Comparison of ENCODE assay signal across 7 cellular contexts in the genomic region with DNA sequence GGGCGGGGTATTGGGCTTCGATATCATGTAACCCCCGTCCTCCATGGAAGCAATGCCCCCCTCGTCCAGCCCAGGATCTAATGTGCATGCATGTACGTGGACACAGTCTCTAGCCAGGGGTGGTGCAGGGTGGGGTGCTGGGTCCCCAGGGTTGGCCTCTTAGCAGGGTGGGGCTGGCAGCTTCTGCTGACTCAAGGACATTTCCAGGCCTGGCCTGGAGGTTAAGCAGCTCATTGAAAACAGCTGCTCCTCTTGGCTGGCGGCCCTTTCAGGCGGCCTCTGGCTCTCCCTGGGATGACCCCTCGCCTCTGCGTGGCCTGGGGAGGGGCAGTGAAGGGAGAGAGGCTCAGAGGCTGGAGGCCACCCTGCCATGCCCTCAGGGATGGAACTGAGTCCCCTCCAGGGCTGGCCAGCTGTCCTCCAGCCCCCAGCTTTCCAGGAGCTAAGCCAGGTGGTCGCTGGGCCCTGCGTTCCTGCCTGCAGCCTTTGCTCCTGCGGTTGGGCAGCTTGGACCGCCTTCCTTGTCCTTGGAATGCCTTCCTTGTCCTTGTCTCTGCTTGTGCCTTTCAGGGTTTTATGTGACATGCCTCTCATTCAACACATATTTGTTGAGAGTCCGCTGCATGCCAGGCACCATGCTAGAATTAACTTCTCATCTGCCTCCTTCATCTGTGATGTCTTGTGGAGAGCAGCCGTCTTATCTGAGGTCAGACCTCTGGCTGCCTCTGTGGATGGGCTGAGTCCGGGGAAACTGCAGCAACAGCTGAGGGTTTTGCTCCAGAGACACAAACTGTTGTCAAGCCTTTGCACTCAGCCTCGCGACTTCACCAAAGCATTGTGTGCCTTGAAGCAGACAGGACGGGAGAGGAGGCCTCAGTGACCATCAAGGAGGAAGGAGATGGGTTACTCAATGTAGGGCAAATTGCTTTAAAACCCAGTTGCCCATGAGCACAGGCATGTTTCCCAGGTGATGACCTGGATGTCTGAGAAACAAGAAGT. TPM values are rescaled to one million over a fixed set of nuclear protein-coding genes. Genes with fewer than 3 reads are reported as not detected.
A peak's percentile ranks its signal among the peaks of the same experiment; 100 is the strongest.
DNase-seq lines count a peak whose midpoint lies in the region; ATAC-seq, FAIRE-seq and TF ChIP-seq lines count a peak whose summit lies in the region.

No MANE protein-coding gene starts in this region.

- H3K9me3 ChIP-seq in skeletal muscle tissue (ENCODE audit: control insufficient read depth in 3 of 3, low read length in 3 of 3): no peaks in the 10 kb centered on the region

- peak overlapping the region in 1 of 3 donors; percentile 33 for H3K9ac ChIP-seq in skeletal muscle tissue (ENCODE audit: low read depth in 1 of 3, low read length in 3 of 3)

- FAIRE-seq in GM19239 (lab: Jason Lieb, UNC): no peak

- H3K36me3 Mint-ChIP-seq in GM23338 (ENCODE audit: low read depth): peaks cover 4% of the 10 kb centered on the region; the same call in 2 of the 3 replicates

- H3K27me3 ChIP-seq in GM23338 (ENCODE audit: insufficient read depth) (peaks cover 8% of the 10 kb centered on the region; the same call in 1 of the 2 replicates), skeletal muscle tissue (ENCODE audit: control insufficient read depth in 3 of 3, insufficient read depth in 3 of 3, low read length in 3 of 3) (peaks cover 2 to 12% (median 5%) of the 10 kb centered on the region in 3 donors)

- H3K4me2 ChIP-seq in GM23338: peak overlapping the region; percentile 99; the same call in 1 of the 2 replicates

- H3K9me2 ChIP-seq in GM23338 (ENCODE audit: insufficient read depth): no peaks in the 10 kb centered on the region

- peaks cover 23% of the 10 kb centered on the region for H3K27me3 Mint-ChIP-seq in GM23338 (ENCODE audit: insufficient read depth, low read depth, poor library complexity)

- no peaks in the 10 kb centered on the region; the same call in 1 of the 2 replicates for H4K20me1 ChIP-seq in GM23338 (replicated peaks; ENCODE audit: insufficient read depth)

- peak; percentile 4; the same call in 1 of the 3 replicates for ATAC-seq in GM23338
- peak; percentile 65 for ATAC-seq in SK-N-SH treated with all-trans-retinoic acid at 6 μM for 48 hours
- peak; percentile 88 for ATAC-seq in Right ventricle myocardium superior (ENCODE audit: poor library complexity)
- ATAC-seq in GM19395 (IDR thresholded peaks at IDR 0.05; ENCODE audit: unreplicated experiment): no peak

- DNase-seq in GM23338 (ENCODE audit: low spot score): no peak
- peak; percentile 92 for DNase-seq in Right ventricle myocardium superior
- DNase-seq in NCI-H510A treated with DMSO at 0.1 percent for 48 hours (lab: John Stamatoyannopoulos, UW): no peak
- DNase-seq in GM19239 (ENCODE audit: insufficient read length, low spot score): no peak

- H3K4me3 Mint-ChIP-seq in GM23338: peak overlapping the region; percentile 83

- 0 out of 2 replicates have a peak, but pooled peaks cover 8% of the 10 kb centered on the region for H3F3A ChIP-seq in GM23338 (replicated peaks; ENCODE audit: low read depth)

- peak overlapping the region; percentile 63; the same call in 1 of the 2 replicates for H3K27ac ChIP-seq in GM23338 (ENCODE audit: low read depth)
- peak overlapping the region; percentile 28 for H3K27ac ChIP-seq in skeletal muscle tissue (ENCODE audit: low read depth, low read length)

- no peaks in the 10 kb centered on the region for H3K79me2 ChIP-seq in GM23338 (replicated peaks; ENCODE audit: insufficient read depth)

- H3K4me1 ChIP-seq in GM23338 (ENCODE audit: insufficient read depth) (peaks cover 13% of the 10 kb centered on the region), skeletal muscle tissue (ENCODE audit: control insufficient read depth in 3 of 3, insufficient read depth in 3 of 3, low read length in 3 of 3) (peaks cover 26 to 29% (median 27%) of the 10 kb centered on the region in 3 donors)

- no peak overlapping the region for H3K27ac Mint-ChIP-seq in GM23338

- peaks cover 2% of the 10 kb centered on the region; the same call in 2 of the 3 replicates for H3K9me3 Mint-ChIP-seq in GM23338

- H2AFZ ChIP-seq in GM23338: no peak overlapping the region

- H3K4me1 Mint-ChIP-seq in GM23338: peaks cover 23% of the 10 kb centered on the region

- H3K4me3 ChIP-seq in GM23338: peak overlapping the region; percentile 91
- peak overlapping the region in 2 of 3 donors; percentile 51 to 58 for H3K4me3 ChIP-seq in skeletal muscle tissue (ENCODE audit: low read length in 3 of 3)

- TF ChIP-seq CTCF in GM23338 (conservative IDR thresholded peaks at IDR 0.05; ENCODE audit: low read depth in 2 of 2): no peak

- intact Hi-C loops in Right ventricle myocardium superior (cut with DNase I): no loop called here

- no peaks in the 10 kb centered on the region for H3K36me3 ChIP-seq in GM23338 (ENCODE audit: insufficient read depth)
- H3K36me3 ChIP-seq in skeletal muscle tissue (ENCODE audit: control insufficient read depth in 3 of 3, insufficient read depth in 3 of 3, low read length in 3 of 3): no peaks in the 10 kb centered on the region

TF ChIP-seq in GM23338, 12 proteins besides CTCF, POLR2A, EP300 and RAD21 (continues in another document):
- TF ChIP-seq ZNF331 (CRISPR knock-in tag; IDR thresholded peaks at IDR 0.05; ENCODE audit: low read depth) (no peak), EZH2phosphoT487 (IDR thresholded peaks at IDR 0.05; ENCODE audit: unreplicated experiment) (no peak), REST (IDR thresholded peaks at IDR 0.05; ENCODE audit: unreplicated experiment) (no peak), ZNF114 (CRISPR knock-in tag; IDR thresholded peaks at IDR 0.05) (no peak), CREB1 (CRISPR knock-in tag; IDR thresholded peaks at IDR 0.05; ENCODE audit: low read depth) (no peak)

TF ChIP-seq in SK-N-SH treated with all-trans-retinoic acid at 6 μM for 48 hours, 23 proteins besides CTCF, POLR2A, EP300 and RAD21:
- 0 out of 2 replicates have a peak, but pooled peaks have one; percentile 2 for TF ChIP-seq ZNF565 (CRISPR knock-in tag; conservative IDR thresholded peaks at IDR 0.05; ENCODE audit: low read depth)
- no peak for TF ChIP-seq BACH2 (CRISPR knock-in tag; IDR thresholded peaks at IDR 0.05; ENCODE audit: borderline replicate concordance)
- TF ChIP-seq, protein P1, sequence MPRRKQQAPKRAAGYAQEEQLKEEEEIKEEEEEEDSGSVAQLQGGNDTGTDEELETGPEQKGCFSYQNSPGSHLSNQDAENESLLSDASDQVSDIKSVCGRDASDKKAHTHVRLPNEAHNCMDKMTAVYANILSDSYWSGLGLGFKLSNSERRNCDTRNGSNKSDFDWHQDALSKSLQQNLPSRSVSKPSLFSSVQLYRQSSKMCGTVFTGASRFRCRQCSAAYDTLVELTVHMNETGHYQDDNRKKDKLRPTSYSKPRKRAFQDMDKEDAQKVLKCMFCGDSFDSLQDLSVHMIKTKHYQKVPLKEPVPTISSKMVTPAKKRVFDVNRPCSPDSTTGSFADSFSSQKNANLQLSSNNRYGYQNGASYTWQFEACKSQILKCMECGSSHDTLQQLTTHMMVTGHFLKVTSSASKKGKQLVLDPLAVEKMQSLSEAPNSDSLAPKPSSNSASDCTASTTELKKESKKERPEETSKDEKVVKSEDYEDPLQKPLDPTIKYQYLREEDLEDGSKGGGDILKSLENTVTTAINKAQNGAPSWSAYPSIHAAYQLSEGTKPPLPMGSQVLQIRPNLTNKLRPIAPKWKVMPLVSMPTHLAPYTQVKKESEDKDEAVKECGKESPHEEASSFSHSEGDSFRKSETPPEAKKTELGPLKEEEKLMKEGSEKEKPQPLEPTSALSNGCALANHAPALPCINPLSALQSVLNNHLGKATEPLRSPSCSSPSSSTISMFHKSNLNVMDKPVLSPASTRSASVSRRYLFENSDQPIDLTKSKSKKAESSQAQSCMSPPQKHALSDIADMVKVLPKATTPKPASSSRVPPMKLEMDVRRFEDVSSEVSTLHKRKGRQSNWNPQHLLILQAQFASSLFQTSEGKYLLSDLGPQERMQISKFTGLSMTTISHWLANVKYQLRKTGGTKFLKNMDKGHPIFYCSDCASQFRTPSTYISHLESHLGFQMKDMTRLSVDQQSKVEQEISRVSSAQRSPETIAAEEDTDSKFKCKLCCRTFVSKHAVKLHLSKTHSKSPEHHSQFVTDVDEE (CRISPR knock-in tag; IDR thresholded peaks at IDR 0.05): 0 out of 2 replicates have a peak, but pooled peaks have one; percentile 67
- no peak for TF ChIP-seq PPARA (CRISPR knock-in tag; IDR thresholded peaks at IDR 0.05; ENCODE audit: borderline replicate concordance)
- TF ChIP-seq SNAI2 (CRISPR knock-in tag; IDR thresholded peaks at IDR 0.05): peak; percentile 86; the same call in 1 of the 2 replicates
- no peak for TF ChIP-seq ZC3H10 (CRISPR knock-in tag; IDR thresholded peaks at IDR 0.05)
- peak; percentile 61; the same call in 1 of the 2 replicates for TF ChIP-seq ZNF70 (CRISPR knock-in tag; IDR thresholded peaks at IDR 0.05)
- no peak for TF ChIP-seq OSR1 (CRISPR knock-in tag; IDR thresholded peaks at IDR 0.05)
- peak; percentile 77 for TF ChIP-seq TCF4 (CRISPR knock-in tag; IDR thresholded peaks at IDR 0.05; ENCODE audit: borderline replicate concordance)
- TF ChIP-seq, protein P2, sequence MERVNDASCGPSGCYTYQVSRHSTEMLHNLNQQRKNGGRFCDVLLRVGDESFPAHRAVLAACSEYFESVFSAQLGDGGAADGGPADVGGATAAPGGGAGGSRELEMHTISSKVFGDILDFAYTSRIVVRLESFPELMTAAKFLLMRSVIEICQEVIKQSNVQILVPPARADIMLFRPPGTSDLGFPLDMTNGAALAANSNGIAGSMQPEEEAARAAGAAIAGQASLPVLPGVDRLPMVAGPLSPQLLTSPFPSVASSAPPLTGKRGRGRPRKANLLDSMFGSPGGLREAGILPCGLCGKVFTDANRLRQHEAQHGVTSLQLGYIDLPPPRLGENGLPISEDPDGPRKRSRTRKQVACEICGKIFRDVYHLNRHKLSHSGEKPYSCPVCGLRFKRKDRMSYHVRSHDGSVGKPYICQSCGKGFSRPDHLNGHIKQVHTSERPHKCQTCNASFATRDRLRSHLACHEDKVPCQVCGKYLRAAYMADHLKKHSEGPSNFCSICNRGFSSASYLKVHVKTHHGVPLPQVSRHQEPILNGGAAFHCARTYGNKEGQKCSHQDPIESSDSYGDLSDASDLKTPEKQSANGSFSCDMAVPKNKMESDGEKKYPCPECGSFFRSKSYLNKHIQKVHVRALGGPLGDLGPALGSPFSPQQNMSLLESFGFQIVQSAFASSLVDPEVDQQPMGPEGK (CRISPR knock-in tag; IDR thresholded peaks at IDR 0.05; ENCODE audit: borderline replicate concordance): no peak
- TF ChIP-seq TOX (CRISPR knock-in tag; IDR thresholded peaks at IDR 0.05; ENCODE audit: borderline replicate concordance): no peak

RNA-seq across cellular contexts. Expression of gene MRC2, which starts 26.7 kb away (rescaled TPM):
- total RNA-seq in GM23338 (2014; rRNA removed; shearing (Covaris generic)): 29.4 and 38.6 TPM in 2 replicates
- polyA plus RNA-seq in GM23338 (2016; fragmentation: Nextera tagmentation; extraction: Ambion mirVana): 8.0 and 8.3 TPM in 2 replicates
- total RNA-seq in Right ventricle myocardium superior: 23.0 TPM
- 175 TPM for total RNA-seq in skeletal muscle tissue
